In genomic region chr10:58972576-58973234, GRCh38 we compare ENCODE assay signal across 13 cellular contexts.
"Had no signal": no experiment of that assay in that cellular context is flagged by ENCODE, and none has a peak within 500 bp of the region (broad histone marks: within the 10 kb centered on the region; RNA-seq: fewer than 3 reads in every experiment).

No MANE protein-coding gene starts in this region.

- H3K4me1 ChIP-seq: psoas muscle, upper lobe of right lung had no signal

- H3K9me3 ChIP-seq: psoas muscle, suprapubic skin, upper lobe of right lung had no signal

- DNase-seq: activated CD4-positive, alpha-beta memory T cell treated with anti-CD3 and anti-CD28 coated beads for 36 hours; activated naive CD8-positive, alpha-beta T cell treated with anti-CD3 and anti-CD28 coated beads, Interleukin-2, amount 10 ng/mL, durations not matched to agents 7 days and 5 days; aorta; heart right ventricle; mammary epithelial cell; natural killer cell; psoas muscle; stimulated activated CD4-positive, alpha-beta T cell treated with anti-CD3 and anti-CD28 coated beads, Interleukin-12 subunit alpha, Interleukin-12 subunit beta, amount 100 ng/mL, for 4 hours; stimulated activated naive CD4-positive, alpha-beta T cell; T-helper 9 cell; upper lobe of right lung had no signal

- H3K36me3 ChIP-seq: heart right ventricle, suprapubic skin, upper lobe of right lung had no signal

- H3K4me3 ChIP-seq: heart right ventricle, psoas muscle, suprapubic skin, upper lobe of right lung had no signal

- H3K27me3 ChIP-seq: suprapubic skin, upper lobe of right lung had no signal

- H3K27ac ChIP-seq: heart right ventricle, psoas muscle, suprapubic skin, upper lobe of right lung had no signal

- ATAC-seq: heart right ventricle, left lobe of liver, natural killer cell, psoas muscle, upper lobe of right lung had no signal
